Comparison of ENCODE assay signal across 11 cellular contexts in genomic region chr11:36041988-36042606, GRCh38.
A peak's percentile ranks its signal among the peaks of the same experiment; 100 is the strongest.
DNase-seq lines count a peak whose midpoint lies in the region; ATAC-seq, FAIRE-seq and TF ChIP-seq lines count a peak whose summit lies in the region.
"Had no signal": no experiment of that assay in that cellular context is flagged by ENCODE, and none has a peak within 500 bp of the region (broad histone marks: within the 10 kb centered on the region; RNA-seq: fewer than 3 reads in every experiment).

No MANE protein-coding gene starts in this region.

- no peak overlapping the region for H3K4me2 ChIP-seq in K562 (ENCODE audit: insufficient read depth, low read length)

- no peaks in the 10 kb centered on the region for H4K20me1 ChIP-seq in K562 (replicated peaks; ENCODE audit: control insufficient read depth, insufficient read depth, low read length)

- WGBS in K562 (ENCODE audit: insufficient coverage, low coverage, missing lambda C conversion rate) = 19% methylated on average over 5 of the region's 5 CpGs

- H3K79me2 ChIP-seq in K562 (ENCODE audit: control insufficient read depth, insufficient read depth, low read length) = no peaks in the 10 kb centered on the region

- ATAC-seq in K562 = peak; percentile 86
- ATAC-seq in HG03439 (IDR thresholded peaks at IDR 0.05; ENCODE audit: unreplicated experiment) = no peak
- ATAC-seq in GM18868 (IDR thresholded peaks at IDR 0.05; ENCODE audit: unreplicated experiment) = no peak
- no peak for ATAC-seq in GM21619 (IDR thresholded peaks at IDR 0.05; ENCODE audit: unreplicated experiment)

- TF ChIP-seq EP300 in K562 (IDR thresholded peaks at IDR 0.05; ENCODE audit: low read length) = no peak

- H3K9me3 ChIP-seq in K562 (replicated peaks; ENCODE audit: control insufficient read depth, insufficient read depth, low read depth, low read length) = no peaks in the 10 kb centered on the region
- no peaks in the 10 kb centered on the region for H3K9me3 ChIP-seq in CD8-positive, alpha-beta memory T cell (ENCODE audit: low read length)

- BruUV-seq in K562 (replicated peaks; lab: Mats Ljungman, UMichigan) = no TSS peak

- no peak overlapping the region for H2AFZ ChIP-seq in K562 (ENCODE audit: low read depth, low read length)

- peaks cover 8% of the 10 kb centered on the region for H3K4me1 Mint-ChIP-seq in neural crest cell
- H3K4me1 Mint-ChIP-seq in CD8-positive, alpha-beta memory T cell = no peaks in the 10 kb centered on the region

- no peaks in the 10 kb centered on the region for H3K9me1 ChIP-seq in K562 (ENCODE audit: control insufficient read depth, insufficient read depth, low read length)

- CTCF ChIA-PET in K562 (lab: Yijun Ruan, JAX; ENCODE audit: low intra/inter-chr PET ratio) = interaction anchor here (0.6 to 1.6 kb wide), 2 partner anchors 89 to 116 kb away, joined by 3 to 4 read pairs; no protein-coding TSS in a partner anchor
- CTCF ChIA-PET in CD8-positive, alpha-beta memory T cell (lab: Charles Lee) = no interaction called here

- in situ Hi-C loops in K562 (cut with MboI) = no loop called here

- H3K4me3 ChIP-seq in K562 = no peak overlapping the region
- no peak overlapping the region for H3K4me3 ChIP-seq in CD8-positive, alpha-beta memory T cell (ENCODE audit: low read length)

- TF ChIP-seq POLR2A in K562 (conservative IDR thresholded peaks at IDR 0.05) = no peak

- H3K36me3 ChIP-seq in K562 (ENCODE audit: control insufficient read depth, insufficient read depth, low read length) = no peaks in the 10 kb centered on the region
- no peaks in the 10 kb centered on the region for H3K36me3 ChIP-seq in CD8-positive, alpha-beta memory T cell (ENCODE audit: insufficient read depth, low read length)

- no peak overlapping the region for H3K4me3 Mint-ChIP-seq in neural crest cell
- H3K4me3 Mint-ChIP-seq in CD8-positive, alpha-beta memory T cell = no peak overlapping the region

- no peak overlapping the region for H3K27ac Mint-ChIP-seq in neural crest cell (ENCODE audit: unreplicated experiment)
- no peak overlapping the region for H3K27ac Mint-ChIP-seq in CD8-positive, alpha-beta memory T cell

- H3K27me3 ChIP-seq in K562 (ENCODE audit: control insufficient read depth in 2 of 2, insufficient read depth in 2 of 2, low read length in 2 of 2) = no peaks in the 10 kb centered on the region
- H3K27me3 ChIP-seq in CD8-positive, alpha-beta memory T cell (ENCODE audit: insufficient read depth, low read length, poor library complexity, severe bottlenecking) = no peaks in the 10 kb centered on the region

- H3K36me3 Mint-ChIP-seq in neural crest cell (ENCODE audit: low read depth) = peaks cover 4% of the 10 kb centered on the region
- H3K36me3 Mint-ChIP-seq in CD8-positive, alpha-beta memory T cell = no peaks in the 10 kb centered on the region

- no peak overlapping the region for H3K27ac ChIP-seq in K562 (ENCODE audit: extremely low read depth, low read depth, low read length)
- no peak overlapping the region for H3K27ac ChIP-seq in CD8-positive, alpha-beta memory T cell (ENCODE audit: low read depth, low read length)

- no peaks in the 10 kb centered on the region for H3K27me3 Mint-ChIP-seq in neural crest cell (ENCODE audit: low read depth)
- H3K27me3 Mint-ChIP-seq in CD8-positive, alpha-beta memory T cell = peaks cover 5 to 14% of the 10 kb centered on the region in 2 donors

- peak; percentile 82 to 85 for TF ChIP-seq RAD21 in K562 (CRISPR knock-in tag; conservative IDR thresholded peaks at IDR 0.05 in 1 of 2, IDR thresholded peaks at IDR 0.05 in 1 of 2)

- no peaks in the 10 kb centered on the region for H3K4me1 ChIP-seq in K562 (replicated peaks in 1 of 2; ENCODE audit: control insufficient read depth in 2 of 2, insufficient read depth in 2 of 2, low read length in 2 of 2)
- no peaks in the 10 kb centered on the region for H3K4me1 ChIP-seq in CD8-positive, alpha-beta memory T cell (ENCODE audit: insufficient read depth, low read length)

- intact Hi-C loops in K562 (cut with micrococcal nuclease) = loop anchor here (1.0 to 5.0 kb wide), 4 partner anchors 63 to 215 kb away; no protein-coding TSS in a partner anchor

- H3K9me3 Mint-ChIP-seq in neural crest cell = no peaks in the 10 kb centered on the region
- H3K9me3 Mint-ChIP-seq in CD8-positive, alpha-beta memory T cell = peaks cover 0 to 5% (median 0%) of the 10 kb centered on the region in 5 donors

- no peak overlapping the region for H3K9ac ChIP-seq in K562 (ENCODE audit: insufficient read depth in 1 of 2, low read depth in 2 of 2, low read length in 2 of 2)

- peak; percentile 51 to 73 (median 54); a peak in 5 of 6 replicates for TF ChIP-seq CTCF in K562 (IDR thresholded peaks at IDR 0.05 in 2 of 3, conservative IDR thresholded peaks at IDR 0.05 in 1 of 3; ENCODE audit: insufficient read depth in 2 of 3, low read depth in 1 of 3, low read length in 3 of 3)
- TF ChIP-seq CTCF in neural crest cell (conservative IDR thresholded peaks at IDR 0.05) = peak; percentile 56

- FAIRE-seq in K562 (lab: Jason Lieb, UNC) = peak; percentile 60

- POLR2A ChIA-PET in K562 (lab: Yijun Ruan, JAX) = no interaction called here
- POLR2A ChIA-PET in CD8-positive, alpha-beta memory T cell (lab: Charles Lee) = no interaction called here

- DNase-seq in DMS 273 (lab: John Stamatoyannopoulos, UW; ENCODE audit: unreplicated experiment) (peak; percentile 11), Kasumi-1 (lab: John Stamatoyannopoulos, UW) (peak; percentile 52 to 75), K562 (ENCODE audit: extremely low read depth in 1 of 4, low spot score in 3 of 4) (peak in 3 of 4 experiments; percentile 15 to 53 (median 30)), neural crest cell (ENCODE audit: low read depth, low spot score) (no peak)
- DNase-seq in CD8-positive, alpha-beta memory T cell = no peak
- DNase-seq: activated CD8-positive, alpha-beta memory T cell treated with anti-CD3 and anti-CD28 coated beads, Interleukin-2, amount 50 U/mL, for 4 hours; NCI-H1048; stimulated activated CD4-positive, alpha-beta T cell treated with anti-CD3 and anti-CD28 coated beads, Interleukin-4, amount 100 ng/mL, for 24 hours had no signal

TF ChIP-seq in K562, 482 proteins besides CTCF, POLR2A, EP300 and RAD21 (continues in another document):
- TF ChIP-seq PHF20 (IDR thresholded peaks at IDR 0.05; ENCODE audit: partially characterized antibody) = no peak
- TF ChIP-seq, protein P1, sequence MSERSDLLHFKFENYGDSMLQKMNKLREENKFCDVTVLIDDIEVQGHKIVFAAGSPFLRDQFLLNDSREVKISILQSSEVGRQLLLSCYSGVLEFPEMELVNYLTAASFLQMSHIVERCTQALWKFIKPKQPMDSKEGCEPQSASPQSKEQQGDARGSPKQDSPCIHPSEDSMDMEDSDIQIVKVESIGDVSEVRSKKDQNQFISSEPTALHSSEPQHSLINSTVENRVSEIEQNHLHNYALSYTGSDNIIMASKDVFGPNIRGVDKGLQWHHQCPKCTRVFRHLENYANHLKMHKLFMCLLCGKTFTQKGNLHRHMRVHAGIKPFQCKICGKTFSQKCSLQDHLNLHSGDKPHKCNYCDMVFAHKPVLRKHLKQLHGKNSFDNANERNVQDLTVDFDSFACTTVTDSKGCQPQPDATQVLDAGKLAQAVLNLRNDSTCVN (CRISPR knock-in tag; IDR thresholded peaks at IDR 0.05) = no peak
- no peak for TF ChIP-seq MAFG (tag; conservative IDR thresholded peaks at IDR 0.05)
- TF ChIP-seq NCOA6 (IDR thresholded peaks at IDR 0.05) = no peak
- TF ChIP-seq, protein P2, sequence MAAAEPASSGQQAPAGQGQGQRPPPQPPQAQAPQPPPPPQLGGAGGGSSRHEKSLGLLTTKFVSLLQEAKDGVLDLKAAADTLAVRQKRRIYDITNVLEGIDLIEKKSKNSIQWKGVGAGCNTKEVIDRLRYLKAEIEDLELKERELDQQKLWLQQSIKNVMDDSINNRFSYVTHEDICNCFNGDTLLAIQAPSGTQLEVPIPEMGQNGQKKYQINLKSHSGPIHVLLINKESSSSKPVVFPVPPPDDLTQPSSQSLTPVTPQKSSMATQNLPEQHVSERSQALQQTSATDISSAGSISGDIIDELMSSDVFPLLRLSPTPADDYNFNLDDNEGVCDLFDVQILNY (CRISPR knock-in tag; IDR thresholded peaks at IDR 0.05) = no peak

Comparison
In these comparisons a context has a peak if more than half of its experiments do, and no peak if none do; other contexts are left out.
1. DNase-seq: peak in DMS 273 (single experiment), Kasumi-1 (2 of 2) and K562 (3 of 4); none in neural crest cell (single experiment) and CD8-positive, alpha-beta memory T cell (0 of 5).